ENCODE assay signal across 9 cellular contexts in the genomic region with DNA sequence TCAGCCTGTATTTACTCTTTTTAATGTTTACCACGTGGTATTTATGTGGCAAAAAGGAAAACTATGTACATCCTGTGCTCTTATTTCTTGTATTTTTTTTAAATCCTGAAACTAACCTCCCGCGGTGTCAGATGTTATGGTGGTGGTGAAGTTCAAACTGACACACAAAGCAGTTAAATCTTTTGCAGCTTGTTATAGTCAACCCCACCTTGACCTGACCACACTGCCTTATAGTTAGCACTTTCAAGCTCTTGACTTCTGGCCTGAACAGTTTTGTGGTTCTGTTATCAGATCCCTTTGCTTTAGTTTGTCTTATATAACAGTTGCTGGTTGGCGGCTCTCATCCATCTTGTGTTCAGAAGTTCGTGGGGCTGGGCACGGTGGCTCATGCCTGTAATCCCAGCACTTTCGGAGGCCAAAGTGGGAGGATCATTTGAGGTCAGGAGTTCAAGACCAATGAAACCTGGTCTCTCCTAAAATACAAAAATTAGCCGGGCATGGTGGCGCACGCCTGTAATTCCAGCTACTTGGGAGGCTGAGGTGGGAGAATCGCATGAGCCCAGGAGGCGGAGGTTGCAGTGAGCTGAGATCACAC. TPM values are rescaled to one million over a fixed set of nuclear protein-coding genes. Genes with fewer than 3 reads are reported as not detected.
A peak's percentile ranks its signal among the peaks of the same experiment; 100 is the strongest.
DNase-seq lines count a peak whose midpoint lies in the region; FAIRE-seq and TF ChIP-seq lines count a peak whose summit lies in the region.
"Had no signal": no experiment of that assay in that cellular context is flagged by ENCODE, and none has a peak within 500 bp of the region (broad histone marks: within the 10 kb centered on the region; RNA-seq: fewer than 3 reads in every experiment).

No MANE protein-coding gene starts in this region.

- H3K9me3 ChIP-seq in DOHH2 (ENCODE audit: control insufficient read depth, insufficient read depth, low read length) (no peaks in the 10 kb centered on the region), SU-DHL-6 (ENCODE audit: insufficient read depth, low read length) (no peaks in the 10 kb centered on the region), esophagus squamous epithelium (no peaks in the 10 kb centered on the region)

- H3K9ac ChIP-seq in SU-DHL-6 (ENCODE audit: low read length): 0 out of 2 replicates have a peak overlapping the region, but pooled peaks have one; percentile 80
- no peak overlapping the region for H3K9ac ChIP-seq in rectal smooth muscle tissue (ENCODE audit: low read length)

- H3K27me3 ChIP-seq in DOHH2 (ENCODE audit: control insufficient read depth, low read length) (no peaks in the 10 kb centered on the region), SU-DHL-6 (ENCODE audit: low read length) (no peaks in the 10 kb centered on the region), esophagus squamous epithelium (no peaks in the 10 kb centered on the region), rectal smooth muscle tissue (ENCODE audit: control insufficient read depth, insufficient read depth, low read length) (no peaks in the 10 kb centered on the region)

- TF ChIP-seq POLR2A in esophagus squamous epithelium (IDR thresholded peaks at IDR 0.05): no peak

- H3K4me3 ChIP-seq in DOHH2 (ENCODE audit: low read length) (peak overlapping the region; percentile 97), SU-DHL-6 (ENCODE audit: insufficient read depth, low read length, poor library complexity, severe bottlenecking) (no peak overlapping the region), esophagus squamous epithelium (peak overlapping the region in 3 of 4 donors; percentile 69 to 95 (median 85)), rectal smooth muscle tissue (ENCODE audit: low read length) (peak overlapping the region; percentile 25)

- H3F3A ChIP-seq in DOHH2 (ENCODE audit: control insufficient read depth, insufficient read depth): peaks cover 3% of the 10 kb centered on the region; the same call in 1 of the 2 replicates
- H3F3A ChIP-seq in SU-DHL-6 (ENCODE audit: insufficient read depth): peaks cover 4% of the 10 kb centered on the region; the same call in 1 of the 2 replicates

- H4K20me1 ChIP-seq in DOHH2 (ENCODE audit: control insufficient read depth, insufficient read depth, low read depth, low read length) (peaks cover 11% of the 10 kb centered on the region; the same call in 1 of the 2 replicates), SU-DHL-6 (ENCODE audit: low read depth, low read length) (no peaks in the 10 kb centered on the region)

- no peak overlapping the region for H2AFZ ChIP-seq in SU-DHL-6 (ENCODE audit: low read depth, low read length, severe bottlenecking)

- TF ChIP-seq CTCF in DOHH2 (IDR thresholded peaks at IDR 0.05; ENCODE audit: low read depth, low read length, poor library complexity, severe bottlenecking): no peak
- no peak for TF ChIP-seq CTCF in SU-DHL-6 (IDR thresholded peaks at IDR 0.05; ENCODE audit: insufficient read depth, low read length, poor library complexity, severe bottlenecking)
- no peak for TF ChIP-seq CTCF in esophagus squamous epithelium (IDR thresholded peaks at IDR 0.05)
- TF ChIP-seq CTCF in D721Med (IDR thresholded peaks at IDR 0.05; ENCODE audit: insufficient read depth, missing control alignments): no peak

- H3K27ac ChIP-seq in DOHH2 (ENCODE audit: low read depth, low read length): no peak overlapping the region
- H3K27ac ChIP-seq in SU-DHL-6 (ENCODE audit: low read depth, low read length): no peak overlapping the region
- peak overlapping the region in 3 of 4 donors; percentile 89 to 98 (median 97) for H3K27ac ChIP-seq in esophagus squamous epithelium
- peak overlapping the region; percentile 88 for H3K27ac ChIP-seq in rectal smooth muscle tissue (ENCODE audit: low read depth, low read length)

- WGBS in esophagus squamous epithelium, 2 donors: 68 to 72% methylated on average over 8 to 12 of the region's 12 CpGs

- H3K4me1 ChIP-seq in DOHH2 (ENCODE audit: control insufficient read depth, low read length): peaks cover 21% of the 10 kb centered on the region
- peaks cover 7 to 37% (median 21%) of the 10 kb centered on the region in 3 donors for H3K4me1 ChIP-seq in esophagus squamous epithelium
- peaks cover 7% of the 10 kb centered on the region for H3K4me1 ChIP-seq in rectal smooth muscle tissue (ENCODE audit: control insufficient read depth, insufficient read depth, low read length)

- no peak for FAIRE-seq in D721Med (lab: Jason Lieb, UNC)
- FAIRE-seq: islet of Langerhans had no signal

- intact Hi-C loops in esophagus squamous epithelium (cut with DNase I): loop anchor here (10.0 kb wide), 2 partner anchors 295 to 535 kb away; a partner anchor contains a TSS

- H3K4me2 ChIP-seq in DOHH2 (ENCODE audit: low read length) (peak overlapping the region; percentile 93), SU-DHL-6 (ENCODE audit: low read depth, low read length, poor library complexity, severe bottlenecking) (peak overlapping the region; percentile 85)

- H3K79me2 ChIP-seq in DOHH2 (ENCODE audit: control insufficient read depth, low read length) (peaks cover 23% of the 10 kb centered on the region), SU-DHL-6 (ENCODE audit: insufficient read depth, low read length) (peaks cover 9% of the 10 kb centered on the region; the same call in 1 of the 2 replicates)

- peaks cover 59% of the 10 kb centered on the region for H3K36me3 ChIP-seq in DOHH2 (ENCODE audit: control insufficient read depth, low read length)
- H3K36me3 ChIP-seq in SU-DHL-6 (ENCODE audit: low read length): peaks cover 8% of the 10 kb centered on the region; the same call in 1 of the 2 replicates
- peaks cover 0 to 41% (median 24%) of the 10 kb centered on the region in 3 donors for H3K36me3 ChIP-seq in esophagus squamous epithelium
- H3K36me3 ChIP-seq in rectal smooth muscle tissue (ENCODE audit: control insufficient read depth, insufficient read depth, low read length): peaks cover 14% of the 10 kb centered on the region

- DNase-seq in esophagus squamous epithelium (lab: John Stamatoyannopoulos, UW) (no peak), NCI-H2081 (lab: John Stamatoyannopoulos, UW) (no peak), D721Med (ENCODE audit: insufficient read length, low spot score) (no peak), nucleus accumbens (lab: John Stamatoyannopoulos, UW) (no peak)
- no peak for DNase-seq in activated CD4-positive, CD25-positive, alpha-beta regulatory T cell treated with anti-CD3 and anti-CD28 coated beads, Interleukin-2, amount 50 U/mL, for 72 hours

- H3K9me2 ChIP-seq in DOHH2 (replicated peaks; ENCODE audit: control insufficient read depth, low read length) (no peaks in the 10 kb centered on the region), SU-DHL-6 (replicated peaks; ENCODE audit: insufficient read depth, low read length) (no peaks in the 10 kb centered on the region)

RNA-seq across cellular contexts. Expression of a gene that starts 2.1 kb away (rescaled TPM):
- total RNA-seq in esophagus squamous epithelium: 10 to 100 TPM; 28.0 to 43.1 (median 38.7) TPM

RNA-seq across cellular contexts. Expression of a gene that starts 6.3 kb away (rescaled TPM):
- 10 to 100 TPM in 3 of 4 donors, 1 to 10 TPM in 1; 7.9 to 20.6 (median 14.8) TPM for total RNA-seq in esophagus squamous epithelium

RNA-seq across cellular contexts. Expression of a gene that starts 16.9 kb away (rescaled TPM):
- total RNA-seq in esophagus squamous epithelium: 10 to 100 TPM in 3 of 4 donors, 1 to 10 TPM in 1; 5.9 to 48.4 (median 27.3) TPM

RNA-seq across cellular contexts. Expression of a gene that starts 47.1 kb away (rescaled TPM):
- total RNA-seq in esophagus squamous epithelium: 10 to 100 TPM in 1 of 4 donors, 1 to 10 TPM in 3; 6.3 to 13.0 (median 8.7) TPM

Comparison
In these comparisons a context has a peak if more than half of its experiments do, and no peak if none do; other contexts are left out.
1. H3K27ac ChIP-seq: peak in esophagus squamous epithelium (3 of 4) and rectal smooth muscle tissue (single experiment); none in DOHH2 (single experiment) and SU-DHL-6 (single experiment).